In genomic region chr9:89352451-89352850, GRCh38 we compare ENCODE assay signal across 17 cellular contexts. TPM values are rescaled to one million over a fixed set of nuclear protein-coding genes. Genes with fewer than 3 reads are reported as not detected.
A peak's percentile ranks its signal among the peaks of the same experiment; 100 is the strongest.
DNase-seq lines count a peak whose midpoint lies in the region; ATAC-seq and TF ChIP-seq lines count a peak whose summit lies in the region.
"Had no signal": no experiment of that assay in that cellular context is flagged by ENCODE, and none has a peak within 500 bp of the region (broad histone marks: within the 10 kb centered on the region; RNA-seq: fewer than 3 reads in every experiment).

No MANE protein-coding gene starts in this region.

- intact Hi-C loops in adrenal gland (cut with DNase I): loop anchor here in 1 of 2 donors (10.0 kb wide), 1 partner anchor 192 kb away; no protein-coding TSS in a partner anchor
- intact Hi-C loops in psoas muscle (cut with DNase I): no loop called here
- intact Hi-C loops in colonic mucosa (cut with DNase I): no loop called here

- H3K4me3 ChIP-seq in adrenal gland (no peak overlapping the region), psoas muscle (no peak overlapping the region), colonic mucosa (no peak overlapping the region)
- H3K4me3 ChIP-seq: body of pancreas, MG63, ovary, Peyer's patch, sigmoid colon had no signal

- peaks cover 98% of the 10 kb centered on the region for H3K36me3 ChIP-seq in KOPT-K1 (ENCODE audit: insufficient read depth, low read length)
- H3K36me3 ChIP-seq in adrenal gland (replicated peaks in 1 of 2): peaks cover 0 to 83% of the 10 kb centered on the region in 2 donors
- peaks cover 13 to 99% of the 10 kb centered on the region in 2 donors for H3K36me3 ChIP-seq in psoas muscle (ENCODE audit: insufficient read depth in 1 of 2, low read depth in 1 of 2)
- peaks cover 5% of the 10 kb centered on the region for H3K36me3 ChIP-seq in colonic mucosa
- H3K36me3 ChIP-seq: ovary had no signal

- no peak for TF ChIP-seq POLR2A in adrenal gland (IDR thresholded peaks at IDR 0.05)

- H3K27ac ChIP-seq in KOPT-K1 (ENCODE audit: low read depth, low read length, poor library complexity, severe bottlenecking) (peak overlapping the region; percentile 63), adrenal gland (peak overlapping the region; percentile 19 to 67 (median 61)), psoas muscle (peak overlapping the region; percentile 68), colonic mucosa (no peak overlapping the region)
- H3K27ac ChIP-seq: body of pancreas, ovary, sigmoid colon had no signal

- H3K4me1 ChIP-seq in adrenal gland (replicated peaks in 1 of 2) (peaks cover 22 to 27% of the 10 kb centered on the region in 2 donors), psoas muscle (peaks cover 16% of the 10 kb centered on the region), colonic mucosa (no peaks in the 10 kb centered on the region)
- H3K4me1 ChIP-seq: body of pancreas, Peyer's patch, sigmoid colon had no signal

- ATAC-seq in activated T-cell treated with anti-CD3 and anti-CD28 coated beads, Interleukin-2, amount 50 U/mL, for 4 hours: no peak
- ATAC-seq in psoas muscle: no peak
- ATAC-seq: body of pancreas, left colon had no signal

- peak overlapping the region; percentile 35 for H3K4me3 Mint-ChIP-seq in activated T-cell treated with anti-CD3 and anti-CD28 coated beads, Interleukin-2, amount 50 U/mL, for 4 hours

- H3K27me3 ChIP-seq in adrenal gland (no peaks in the 10 kb centered on the region), psoas muscle (ENCODE audit: insufficient read depth in 3 of 3, low read length in 2 of 3) (no peaks in the 10 kb centered on the region), colonic mucosa (no peaks in the 10 kb centered on the region)
- H3K27me3 ChIP-seq: body of pancreas, MG63, ovary, Peyer's patch, sigmoid colon had no signal

- no peaks in the 10 kb centered on the region for H3K27me3 Mint-ChIP-seq in activated T-cell treated with anti-CD3 and anti-CD28 coated beads, Interleukin-2, amount 50 U/mL, for 4 hours (ENCODE audit: low read depth)

- no peaks in the 10 kb centered on the region for H3K9me3 Mint-ChIP-seq in activated T-cell treated with anti-CD3 and anti-CD28 coated beads, Interleukin-2, amount 50 U/mL, for 4 hours

- H3K9me3 ChIP-seq in KOPT-K1 (ENCODE audit: insufficient read depth, low read length, poor library complexity, severe bottlenecking) (no peaks in the 10 kb centered on the region), adrenal gland (replicated peaks in 1 of 3) (no peaks in the 10 kb centered on the region), psoas muscle (no peaks in the 10 kb centered on the region), colonic mucosa (no peaks in the 10 kb centered on the region)
- H3K9me3 ChIP-seq: body of pancreas, MG63, ovary, Peyer's patch, sigmoid colon had no signal

- H3K36me3 Mint-ChIP-seq in activated T-cell treated with anti-CD3 and anti-CD28 coated beads, Interleukin-2, amount 50 U/mL, for 4 hours (ENCODE audit: insufficient read depth): peaks cover 63% of the 10 kb centered on the region

- 11 to 29% (median 21%) methylated on average over 3 of the region's 3 CpGs for WGBS in adrenal gland, 4 donors
- 37 to 48% (median 39%) methylated on average over 3 of the region's 3 CpGs for WGBS in psoas muscle, 3 donors

- TF ChIP-seq CTCF in adrenal gland (IDR thresholded peaks at IDR 0.05): no peak
- TF ChIP-seq CTCF in psoas muscle (IDR thresholded peaks at IDR 0.05): no peak
- no peak for TF ChIP-seq CTCF in colonic mucosa (IDR thresholded peaks at IDR 0.05)

- peaks cover 33% of the 10 kb centered on the region for H3K4me1 Mint-ChIP-seq in activated T-cell treated with anti-CD3 and anti-CD28 coated beads, Interleukin-2, amount 50 U/mL, for 4 hours (ENCODE audit: low read depth)

- H3K9ac ChIP-seq in colonic mucosa (ENCODE audit: low read depth in 2 of 2, low read length in 2 of 2): no peak overlapping the region

- DNase-seq in activated T-cell treated with anti-CD3 and anti-CD28 coated beads, Interleukin-2, amount 50 U/mL, for 4 hours: no peak
- DNase-seq in activated T-cell treated with anti-CD3 and anti-CD28 coated beads, Interleukin-2, amount 50 U/mL, for 1 hour: no peak
- DNase-seq in adrenal gland (peak in 6 of 7 donors; percentile 67 to 84 (median 74)), psoas muscle (no peak), NCI-H2227 treated with DMSO at 0.1 percent for 48 hours (lab: John Stamatoyannopoulos, UW) (no peak), NCI-H510A treated with DMSO at 0.1 percent for 48 hours (lab: John Stamatoyannopoulos, UW) (no peak), colonic mucosa (no peak)
- DNase-seq: activated CD4-positive, alpha-beta T cell treated with anti-CD3 and anti-CD28 coated beads, Interleukin-2, amount 50 U/mL, for 48 hours; activated gamma-delta T cell; body of pancreas; left colon; MG63; ovary; sigmoid colon; stimulated activated CD4-positive, alpha-beta T cell treated with anti-CD3 and anti-CD28 coated beads, Interleukin-1b, Interleukin-23, amount 100 ng/mL, for 48 hours had no signal

RNA-seq across cellular contexts. Expression of gene SECISBP2, which starts 34.2 kb away (rescaled TPM):
- total RNA-seq in activated T-cell treated with anti-CD3 and anti-CD28 coated beads, Interleukin-2, amount 50 U/mL, for 4 hours: 10 to 100 TPM; 34.7 to 36.3 (median 35.1) TPM
- total RNA-seq in adrenal gland (10 to 100 TPM; 37.3 to 66.2 (median 46.8) TPM), psoas muscle (10 to 100 TPM; 26.2 to 49.0 (median 38.6) TPM), colonic mucosa (10 to 100 TPM; 37.6 to 42.2 TPM)
- polyA plus RNA-seq in adrenal gland (10 to 100 TPM; 31.7 to 70.5 (median 32.5) TPM), psoas muscle (10 to 100 TPM; 31.9 to 80.8 (median 45.4) TPM)

RNA-seq across cellular contexts. Expression of gene CKS2, which starts 41.5 kb away (rescaled TPM):
- 100 to 1,000 TPM; 121 to 140 (median 139) TPM for total RNA-seq in activated T-cell treated with anti-CD3 and anti-CD28 coated beads, Interleukin-2, amount 50 U/mL, for 4 hours
- total RNA-seq in adrenal gland: 100 to 1,000 TPM in 1 of 8 donors, 10 to 100 TPM in 7; 18.3 to 175 (median 40.6) TPM
- polyA plus RNA-seq in adrenal gland: 10 to 100 TPM; 37.9 to 88.1 (median 78.5) TPM
- 10 to 100 TPM in 2 of 4 donors, 1 to 10 TPM in 2; 3.6 to 14.4 (median 10.6) TPM for total RNA-seq in psoas muscle
- polyA plus RNA-seq in psoas muscle: 100 to 1,000 TPM in 1 of 3 donors, 10 to 100 TPM in 2; 25.6 to 170 (median 68.3) TPM
- total RNA-seq in colonic mucosa: 100 to 1,000 TPM in 1 of 2 donors, 10 to 100 TPM in 1; 42.4 to 134 TPM

Comparison
In these comparisons a context has a peak if more than half of its experiments do, and no peak if none do; other contexts are left out.
1. DNase-seq: peak in adrenal gland (6 of 7); none in activated T-cell treated with anti-CD3 and anti-CD28 coated beads, Interleukin-2, amount 50 U/mL, for 4 hours (single experiment), activated T-cell treated with anti-CD3 and anti-CD28 coated beads, Interleukin-2, amount 50 U/mL, for 1 hour (single experiment), psoas muscle (0 of 2), NCI-H2227 treated with DMSO at 0.1 percent for 48 hours (single experiment), NCI-H510A treated with DMSO at 0.1 percent for 48 hours (single experiment) and colonic mucosa (single experiment).